15 cellular contexts compared by ENCODE assay signal in the genomic region with DNA sequence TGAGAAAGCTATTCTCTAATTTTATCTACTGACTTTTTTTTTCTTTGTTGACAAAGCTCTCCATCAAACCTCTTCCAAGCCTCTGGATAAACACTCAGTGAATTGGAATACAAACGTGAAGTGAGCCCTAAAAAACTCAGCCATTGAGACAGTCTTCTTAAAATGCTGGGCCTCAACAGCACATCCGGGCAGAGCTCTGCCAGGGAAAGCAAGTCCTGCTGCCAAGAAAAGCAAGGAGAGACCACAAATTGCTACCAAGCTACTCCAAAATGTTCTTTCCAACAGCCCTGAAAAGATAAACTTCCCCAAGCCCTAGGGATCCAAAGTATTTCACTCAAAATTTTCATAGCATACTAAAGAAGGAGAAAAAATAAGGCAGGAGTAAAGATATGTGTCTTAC. TPM values are rescaled to one million over a fixed set of nuclear protein-coding genes. Genes with fewer than 3 reads are reported as not detected.
DNase-seq lines count a peak whose midpoint lies in the region; ATAC-seq, FAIRE-seq and TF ChIP-seq lines count a peak whose summit lies in the region.
"Had no signal": no experiment of that assay in that cellular context is flagged by ENCODE, and none has a peak within 500 bp of the region (broad histone marks: within the 10 kb centered on the region; RNA-seq: fewer than 3 reads in every experiment).

No MANE protein-coding gene starts in this region.

- CTCF ChIA-PET in IMR-90 (lab: Yijun Ruan, JAX): interaction anchor here (0.7 kb wide), 1 partner anchor 27 kb away, joined by 3 read pairs; no protein-coding TSS in a partner anchor

- H4K5ac ChIP-seq in IMR-90 (ENCODE audit: low read depth, low read length): no peak overlapping the region

- POLR2A ChIA-PET in IMR-90 (lab: Charles Lee; ENCODE audit: unreplicated experiment): no interaction called here

- H3K27ac ChIP-seq in IMR-90 (ENCODE audit: insufficient read depth, low read length): no peak overlapping the region
- H3K27ac ChIP-seq in brain microvascular endothelial cell: no peak overlapping the region
- H3K27ac ChIP-seq: SJSA1 had no signal

- WGBS in IMR-90 (ENCODE audit: extremely low coverage in 2 of 2, insufficient read length in 1 of 2), 2 experiments: no CpG with 5 or more reads among the region's 2 CpGs

- no peak overlapping the region for H3K4me2 ChIP-seq in IMR-90 (ENCODE audit: low read depth, low read length)

- H4K91ac ChIP-seq in IMR-90 (ENCODE audit: insufficient read depth, low read depth, low read length): no peak overlapping the region

- BruUV-seq in IMR-90 (replicated peaks; lab: Mats Ljungman, UMichigan): no TSS peak

- no peak for FAIRE-seq in urothelium cell line (lab: Jason Lieb, UNC)

- H3K18ac ChIP-seq in IMR-90 (ENCODE audit: low read depth, low read length): no peak overlapping the region

- no peak overlapping the region for H2BK120ac ChIP-seq in IMR-90 (ENCODE audit: low read depth, low read length)

- H3K56ac ChIP-seq in IMR-90 (ENCODE audit: extremely low read depth, insufficient read depth, low read length): no peak overlapping the region

- H3K4ac ChIP-seq in IMR-90 (ENCODE audit: low read depth, low read length): no peak overlapping the region

- peaks cover 8% of the 10 kb centered on the region; the same call in 1 of the 2 replicates for H3K9me1 ChIP-seq in IMR-90 (ENCODE audit: insufficient read depth, low read length)

- TF ChIP-seq RAD21 in IMR-90 (IDR thresholded peaks at IDR 0.05; ENCODE audit: low read length): no peak

- peak; percentile 10 for DNase-seq in A172 (ENCODE audit: low spot score)
- peak; percentile 54 for DNase-seq in IMR-90
- DNase-seq in brain microvascular endothelial cell: peak; percentile 39
- DNase-seq in iris pigment epithelial cell (ENCODE audit: low read depth): peak; percentile 54
- no peak for DNase-seq in NCI-H526 (lab: John Stamatoyannopoulos, UW)
- no peak for DNase-seq in NCI-H82 treated with DMSO at 0.1 percent for 48 hours (lab: John Stamatoyannopoulos, UW; ENCODE audit: unreplicated experiment)
- DNase-seq in urothelium cell line (ENCODE audit: low spot score): no peak
- DNase-seq: activated CD4-positive, CD25-positive, alpha-beta regulatory T cell; effector memory CD4-positive, alpha-beta T cell; GOT3; naive thymus-derived CD8-positive, alpha-beta T cell; stimulated activated CD4-positive, alpha-beta T cell treated with anti-CD3 and anti-CD28 coated beads, Interleukin-15, amount 100 ng/mL, for 24 hours had no signal

- H3K14ac ChIP-seq in IMR-90 (replicated peaks; ENCODE audit: low read depth, low read length): no peak overlapping the region

- no peak overlapping the region for H2AFZ ChIP-seq in IMR-90 (replicated peaks; ENCODE audit: low read length, poor library complexity)

- H3K79me1 ChIP-seq in IMR-90 (ENCODE audit: low read depth in 1 of 2, low read length in 2 of 2): peaks cover 0 to 10% of the 10 kb centered on the region in 2 experiments; a peak in 1 of 4 replicates

- H2BK15ac ChIP-seq in IMR-90 (ENCODE audit: low read depth, low read length): no peak overlapping the region

- in situ Hi-C loops in IMR-90 (cut with MboI; ENCODE audit: low sequenced_read_pairs) (no loop called here), brain microvascular endothelial cell (cut with HindIII; ENCODE audit: low pct_ligation_motif_present, low sequenced_read_pairs) (no loop called here)

- TF ChIP-seq CTCF in IMR-90 (conservative IDR thresholded peaks at IDR 0.05; ENCODE audit: low read depth, low read length) (no peak), brain microvascular endothelial cell (IDR thresholded peaks at IDR 0.05; ENCODE audit: low read depth, low read length, missing control alignments) (no peak)

- intact Hi-C loops in IMR-90 (cut with micrococcal nuclease): no loop called here

- dilution Hi-C loops in IMR-90 (cut with HindIII; ENCODE audit: low sequenced_read_pairs, unreplicated experiment): no loop called here

- no peaks in the 10 kb centered on the region for H3K9me3 ChIP-seq in IMR-90 (ENCODE audit: control insufficient read depth, insufficient read depth, low read length)
- H3K9me3 ChIP-seq: SJSA1 had no signal

- H4K8ac ChIP-seq in IMR-90 (ENCODE audit: low read depth in 2 of 2, low read length in 2 of 2): no peak overlapping the region

- ATAC-seq in IMR-90 (ENCODE audit: low read depth) (peak; percentile 34), GM18868 (IDR thresholded peaks at IDR 0.05; ENCODE audit: unreplicated experiment) (no peak)
- ATAC-seq: naive thymus-derived CD8-positive, alpha-beta T cell had no signal

- H2BK5ac ChIP-seq in IMR-90 (ENCODE audit: low read depth, low read length, poor library complexity, severe bottlenecking): no peak overlapping the region

- no peaks in the 10 kb centered on the region; the same call in 1 of the 2 replicates for H4K20me1 ChIP-seq in IMR-90 (ENCODE audit: insufficient read depth, low read length)

- no peak overlapping the region for H3K9ac ChIP-seq in IMR-90 (ENCODE audit: low read depth, low read length)

- no peak for TF ChIP-seq POLR2A in IMR-90 (IDR thresholded peaks at IDR 0.05; ENCODE audit: low read depth, low read length)

- no peak overlapping the region for H2BK20ac ChIP-seq in IMR-90 (ENCODE audit: low read depth, low read length)

- H2AK9ac ChIP-seq in IMR-90 (replicated peaks; ENCODE audit: low read depth, low read length, poor library complexity): no peak overlapping the region

- H3K4me1 ChIP-seq in IMR-90 (ENCODE audit: control insufficient read depth, insufficient read depth, low read length): peaks cover 3% of the 10 kb centered on the region; the same call in 1 of the 2 replicates
- H3K4me1 ChIP-seq: SJSA1 had no signal

- H3K27me3 ChIP-seq in IMR-90 (ENCODE audit: control insufficient read depth, insufficient read depth, low read length): no peaks in the 10 kb centered on the region
- no peaks in the 10 kb centered on the region for H3K27me3 ChIP-seq in brain microvascular endothelial cell (replicated peaks)
- H3K27me3 ChIP-seq: SJSA1 had no signal

- H3K4me3 ChIP-seq in IMR-90 (ENCODE audit: insufficient read depth, low read depth, low read length) (no peak overlapping the region), brain microvascular endothelial cell (ENCODE audit: low read depth, low read length) (no peak overlapping the region)
- H3K4me3 ChIP-seq: SJSA1 had no signal

- peaks cover 28% of the 10 kb centered on the region for H3K36me3 ChIP-seq in IMR-90 (ENCODE audit: control insufficient read depth, insufficient read depth, low read length)
- peaks cover 20% of the 10 kb centered on the region for H3K36me3 ChIP-seq in brain microvascular endothelial cell (replicated peaks)

- 0 out of 2 replicates have a peak overlapping the region, but pooled peaks have one; percentile 3 for H3K23ac ChIP-seq in IMR-90 (ENCODE audit: low read depth, low read length)

- H2AK5ac ChIP-seq in IMR-90 (ENCODE audit: low read depth, low read length): no peak overlapping the region

TF ChIP-seq in IMR-90, 13 proteins besides CTCF, POLR2A, EP300 and RAD21:
- no peak for TF ChIP-seq MAZ (IDR thresholded peaks at IDR 0.05; ENCODE audit: borderline replicate concordance, low read depth, low read length)
- TF ChIP-seq RFX5 (IDR thresholded peaks at IDR 0.05; ENCODE audit: low read depth, low read length): no peak
- TF ChIP-seq USF2 (IDR thresholded peaks at IDR 0.05; ENCODE audit: low read depth, low read length): no peak
- no peak for TF ChIP-seq BHLHE40 (IDR thresholded peaks at IDR 0.05; ENCODE audit: low read depth, low read length)
- TF ChIP-seq CEBPB (IDR thresholded peaks at IDR 0.05; ENCODE audit: low read depth, low read length): no peak
TF ChIP-seq in IMR-90: peak in this region for 0.

RNA-seq across cellular contexts. Expression of gene SLC1A2, which starts 7.8 kb away (rescaled TPM):
- 0.12 and 0.41 TPM in 2 replicates for total RNA-seq in A172 (2014; rRNA removed; shearing (Covaris generic))
- 0.54 and 0.56 TPM in 2 replicates for total RNA-seq in IMR-90 (2012; rRNA removed)
- polyA plus RNA-seq in IMR-90 (2012; rRNA removed): 0.15 and 0.17 TPM in 2 replicates
- 0.01 and 0.05 TPM in 2 replicates for polyA plus RNA-seq in IMR-90 (2012; cell fraction: cytosol; rRNA removed)
- 0.41 and 2.7 TPM in 2 replicates for polyA plus RNA-seq in IMR-90 (2012; cell fraction: nucleus; rRNA removed; ENCODE audit: low replicate concordance)
- total RNA-seq: NCI-H460, SJSA1 had no signal

Comparison
In these comparisons a context has a peak if more than half of its experiments do, and no peak if none do; other contexts are left out.
1. DNase-seq: peak in A172 (single experiment), IMR-90 (single experiment), brain microvascular endothelial cell (single experiment) and iris pigment epithelial cell (single experiment); none in NCI-H526 (0 of 2), NCI-H82 treated with DMSO at 0.1 percent for 48 hours (single experiment) and urothelium cell line (single experiment).